In the genomic region with DNA sequence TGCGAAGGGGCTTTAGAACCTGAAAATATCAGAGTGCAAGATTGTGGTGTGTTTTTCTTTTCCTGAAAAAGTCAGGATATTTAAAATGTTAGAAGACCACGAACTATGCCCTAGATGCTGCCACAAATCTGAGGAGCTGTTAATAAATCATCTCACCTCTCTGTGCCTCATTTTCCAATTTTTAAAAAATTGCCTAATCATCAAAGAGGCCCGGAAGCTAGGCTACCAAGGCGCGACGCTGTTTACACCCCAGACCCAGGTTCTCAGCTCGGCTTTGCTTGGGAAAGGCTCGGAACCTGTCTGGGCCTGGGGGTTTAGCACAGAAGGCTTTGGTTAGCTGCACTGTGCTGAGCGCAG, we compare ENCODE assay signal across 1 cellular context.
TF ChIP-seq lines count a peak whose summit lies in the region.

No MANE protein-coding gene starts in this region.

TF ChIP-seq in H1, 55 proteins besides CTCF, POLR2A, EP300 and RAD21 (continued from another document):
- TF ChIP-seq, protein P1, sequence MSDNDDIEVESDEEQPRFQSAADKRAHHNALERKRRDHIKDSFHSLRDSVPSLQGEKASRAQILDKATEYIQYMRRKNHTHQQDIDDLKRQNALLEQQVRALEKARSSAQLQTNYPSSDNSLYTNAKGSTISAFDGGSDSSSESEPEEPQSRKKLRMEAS (IDR thresholded peaks at IDR 0.05), result no peak
- TF ChIP-seq PHF8 (conservative IDR thresholded peaks at IDR 0.05; ENCODE audit: low read depth, low read length), result no peak
- TF ChIP-seq SUZ12 (IDR thresholded peaks at IDR 0.05; ENCODE audit: low read length), result no peak
- TF ChIP-seq FOSL1 (IDR thresholded peaks at IDR 0.05; ENCODE audit: insufficient read depth, low read depth, low read length), result no peak
- no peak for TF ChIP-seq SIX5 (IDR thresholded peaks at IDR 0.05; ENCODE audit: low read depth, low read length)
- no peak for TF ChIP-seq SP4 (IDR thresholded peaks at IDR 0.05; ENCODE audit: low read length)
- TF ChIP-seq, protein P2, sequence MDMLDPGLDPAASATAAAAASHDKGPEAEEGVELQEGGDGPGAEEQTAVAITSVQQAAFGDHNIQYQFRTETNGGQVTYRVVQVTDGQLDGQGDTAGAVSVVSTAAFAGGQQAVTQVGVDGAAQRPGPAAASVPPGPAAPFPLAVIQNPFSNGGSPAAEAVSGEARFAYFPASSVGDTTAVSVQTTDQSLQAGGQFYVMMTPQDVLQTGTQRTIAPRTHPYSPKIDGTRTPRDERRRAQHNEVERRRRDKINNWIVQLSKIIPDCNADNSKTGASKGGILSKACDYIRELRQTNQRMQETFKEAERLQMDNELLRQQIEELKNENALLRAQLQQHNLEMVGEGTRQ (IDR thresholded peaks at IDR 0.05; ENCODE audit: low read length), result no peak
- TF ChIP-seq POLR2AphosphoS5 (IDR thresholded peaks at IDR 0.05; ENCODE audit: low read depth, low read length), result no peak
- no peak for TF ChIP-seq NANOG (IDR thresholded peaks at IDR 0.05; ENCODE audit: insufficient read depth, low read depth, low read length, poor library complexity, severe bottlenecking)
- no peak for TF ChIP-seq CHD1 (IDR thresholded peaks at IDR 0.05; ENCODE audit: low read depth, low read length)
- TF ChIP-seq ASH2L (IDR thresholded peaks at IDR 0.05; ENCODE audit: low read length), result no peak
- TF ChIP-seq BACH1 (IDR thresholded peaks at IDR 0.05; ENCODE audit: low read length), result no peak
- no peak for TF ChIP-seq GTF2F1 (IDR thresholded peaks at IDR 0.05; ENCODE audit: borderline replicate concordance, low read depth, low read length)
